ENCODE assay signal across 1 cellular context in genomic region chr13:43830481-43830873, GRCh38.
A peak's percentile ranks its signal among the peaks of the same experiment; 100 is the strongest.
TF ChIP-seq lines count a peak whose summit lies in the region.

No MANE protein-coding gene starts in this region.

TF ChIP-seq in IMR-90, 13 proteins besides CTCF, POLR2A, EP300 and RAD21:
- TF ChIP-seq CEBPB (IDR thresholded peaks at IDR 0.05; ENCODE audit: low read depth, low read length) = peak; percentile 95
- TF ChIP-seq ELK1 (IDR thresholded peaks at IDR 0.05; ENCODE audit: borderline replicate concordance, low read depth, low read length) = no peak
- TF ChIP-seq NFE2L2 (IDR thresholded peaks at IDR 0.05; ENCODE audit: low read depth, low read length) = peak; percentile 12; the same call in 1 of the 2 replicates
